Comparison of ENCODE assay signal across 20 cellular contexts in genomic region chr1:93123141-93123783, GRCh38.
"Had no signal": no experiment of that assay in that cellular context is flagged by ENCODE, and none has a peak within 500 bp of the region (broad histone marks: within the 10 kb centered on the region; RNA-seq: fewer than 3 reads in every experiment).

No MANE protein-coding gene starts in this region.

- H3K9me3 ChIP-seq: esophagus squamous epithelium, tibial artery had no signal

- H3K27me3 Mint-ChIP-seq: activated CD4-positive, alpha-beta memory T cell treated with anti-CD3 and anti-CD28 coated beads, Interleukin-2, amount 10 ng/mL, durations not matched to agents 7 days and 5 days; activated CD8-positive, alpha-beta memory T cell treated with anti-CD3 and anti-CD28 coated beads, Interleukin-2, amount 10 ng/mL, durations not matched to agents 7 days and 5 days; brain; central memory CD8-positive, alpha-beta T cell; dendritic cell treated with granulocyte-macrophage colony-stimulating factor and Interleukin-4, amounts not matched to agents 40 ng/mL and 50 ng/mL, for 4 days had no signal

- H3K9me3 Mint-ChIP-seq: activated CD4-positive, alpha-beta memory T cell treated with anti-CD3 and anti-CD28 coated beads, Interleukin-2, amount 10 ng/mL, durations not matched to agents 7 days and 5 days; activated naive CD4-positive, alpha-beta T cell treated with anti-CD3 and anti-CD28 coated beads for 36 hours; brain; central memory CD8-positive, alpha-beta T cell; dendritic cell treated with granulocyte-macrophage colony-stimulating factor and Interleukin-4, amounts not matched to agents 40 ng/mL and 50 ng/mL, for 4 days; mesothelial cell of epicardium; nephron; T-helper 1 cell treated with Interleukin-12 subunit alpha and Interleukin-12 subunit beta and Interleukin-4 antibody, amounts not matched to agents 30 μg/mL and 1 μg/mL, for 36 hours had no signal

- FAIRE-seq: keratinocyte had no signal

- H3K4me1 ChIP-seq: esophagus squamous epithelium, tibial artery had no signal

- H3K27ac Mint-ChIP-seq: activated CD4-positive, alpha-beta memory T cell treated with anti-CD3 and anti-CD28 coated beads, Interleukin-2, amount 10 ng/mL, durations not matched to agents 7 days and 5 days; activated CD8-positive, alpha-beta memory T cell treated with anti-CD3 and anti-CD28 coated beads, Interleukin-2, amount 10 ng/mL, durations not matched to agents 7 days and 5 days; activated naive CD4-positive, alpha-beta T cell treated with anti-CD3 and anti-CD28 coated beads for 36 hours; brain; mesothelial cell of epicardium; nephron; T-helper 1 cell treated with Interleukin-12 subunit alpha and Interleukin-12 subunit beta and Interleukin-4 antibody, amounts not matched to agents 30 μg/mL and 1 μg/mL, for 36 hours had no signal

- H3K27me3 ChIP-seq: esophagus squamous epithelium, tibial artery had no signal

- H3K4me3 Mint-ChIP-seq: activated CD4-positive, alpha-beta memory T cell treated with anti-CD3 and anti-CD28 coated beads, Interleukin-2, amount 10 ng/mL, durations not matched to agents 7 days and 5 days; activated CD8-positive, alpha-beta memory T cell treated with anti-CD3 and anti-CD28 coated beads, Interleukin-2, amount 10 ng/mL, durations not matched to agents 7 days and 5 days; activated naive CD4-positive, alpha-beta T cell treated with anti-CD3 and anti-CD28 coated beads for 36 hours; brain; central memory CD8-positive, alpha-beta T cell; dendritic cell treated with granulocyte-macrophage colony-stimulating factor and Interleukin-4, amounts not matched to agents 40 ng/mL and 50 ng/mL, for 4 days; mesothelial cell of epicardium; nephron; T-helper 1 cell treated with Interleukin-12 subunit alpha and Interleukin-12 subunit beta and Interleukin-4 antibody, amounts not matched to agents 30 μg/mL and 1 μg/mL, for 36 hours had no signal

- DNase-seq: activated CD4-positive, alpha-beta memory T cell treated with anti-CD3 and anti-CD28 coated beads, Interleukin-2, amount 10 ng/mL, durations not matched to agents 7 days and 5 days; activated CD8-positive, alpha-beta memory T cell treated with anti-CD3 and anti-CD28 coated beads, Interleukin-2, amount 10 ng/mL, durations not matched to agents 7 days and 5 days; activated naive CD4-positive, alpha-beta T cell treated with anti-CD3 and anti-CD28 coated beads for 36 hours; effector memory CD4-positive, alpha-beta T cell; esophagus squamous epithelium; foreskin fibroblast; glutamatergic neuron; hippocampal formation; stimulated activated naive CD8-positive, alpha-beta T cell treated with anti-CD3 and anti-CD28 coated beads, Interleukin-15, Interleukin-2, amounts not matched to agents 100 U/mL and 50 U/mL, for 24 hours; substantia nigra; tibial artery had no signal

- H3K4me3 ChIP-seq: esophagus squamous epithelium, lung, tibial artery had no signal

- H3K27ac ChIP-seq: esophagus squamous epithelium, tibial artery had no signal

- ATAC-seq: activated CD8-positive, alpha-beta memory T cell treated with anti-CD3 and anti-CD28 coated beads, Interleukin-2, amount 10 ng/mL, durations not matched to agents 7 days and 5 days; left lobe of liver; stimulated activated naive CD8-positive, alpha-beta T cell treated with anti-CD3 and anti-CD28 coated beads, Interleukin-15, Interleukin-2, amounts not matched to agents 100 U/mL and 50 U/mL, for 24 hours had no signal

- H3K4me1 Mint-ChIP-seq: mesothelial cell of epicardium, nephron had no signal
